8 cellular contexts compared by ENCODE assay signal in genomic region chr3:10945683-10946287, GRCh38. TPM values are rescaled to one million over a fixed set of nuclear protein-coding genes. Genes with fewer than 3 reads are reported as not detected.
DNase-seq lines count a peak whose midpoint lies in the region; ATAC-seq and TF ChIP-seq lines count a peak whose summit lies in the region.

No MANE protein-coding gene starts in this region.

- no peaks in the 10 kb centered on the region for H4K20me1 ChIP-seq in DOHH2 (ENCODE audit: control insufficient read depth, insufficient read depth, low read depth, low read length)

- no peaks in the 10 kb centered on the region for H3K79me2 ChIP-seq in DOHH2 (ENCODE audit: control insufficient read depth, low read length)

- H3K27ac ChIP-seq in DOHH2 (ENCODE audit: low read depth, low read length) (no peak overlapping the region), right atrium auricular region (no peak overlapping the region), sigmoid colon (no peak overlapping the region)

- no peaks in the 10 kb centered on the region for H3K9me2 ChIP-seq in DOHH2 (replicated peaks; ENCODE audit: control insufficient read depth, low read length)

- no peak overlapping the region for H3K4me2 ChIP-seq in DOHH2 (ENCODE audit: low read length)

- CTCF ChIA-PET in HEK293T (lab: Yijun Ruan, JAX), result interaction anchor here (0.8 to 1.7 kb wide), 5 partner anchors 9 to 190 kb away, joined by 3 to 22 read pairs (median 5); no protein-coding TSS in a partner anchor

- DNase-seq in HEK293T (ENCODE audit: extremely low spot score) (peak; percentile 83), SK-MEL-5 (ENCODE audit: low read depth, low spot score) (peak; percentile 71), anterior cingulate cortex (lab: John Stamatoyannopoulos, UW) (peak in 51 of 58 donors; percentile 12 to 90 (median 52)), right atrium auricular region (ENCODE audit: low spot score) (no peak), sigmoid colon (peak; percentile 65)
- DNase-seq in central memory CD4-positive, alpha-beta T cell, result no peak

- H3K4me3 ChIP-seq in DOHH2 (ENCODE audit: low read length) (no peak overlapping the region), right atrium auricular region (no peak overlapping the region), sigmoid colon (no peak overlapping the region)

- TF ChIP-seq EP300 in sigmoid colon (IDR thresholded peaks at IDR 0.05), result no peak

- peaks cover 11% of the 10 kb centered on the region for H3K9me3 ChIP-seq in DOHH2 (ENCODE audit: control insufficient read depth, insufficient read depth, low read length)
- no peaks in the 10 kb centered on the region for H3K9me3 ChIP-seq in right atrium auricular region
- H3K9me3 ChIP-seq in sigmoid colon, result no peaks in the 10 kb centered on the region

- H3K27me3 ChIP-seq in DOHH2 (ENCODE audit: control insufficient read depth, low read length), result no peaks in the 10 kb centered on the region
- H3K27me3 ChIP-seq in right atrium auricular region, result no peaks in the 10 kb centered on the region
- H3K27me3 ChIP-seq in sigmoid colon, result no peaks in the 10 kb centered on the region

- 43 to 50% methylated on average over 8 of the region's 8 CpGs for WGBS in sigmoid colon, 2 donors

- POLR2A ChIA-PET in HEK293T (lab: Yijun Ruan, JAX), result interaction anchor here (1.1 kb wide), 1 partner anchor 114 kb away, joined by 4 read pairs; no protein-coding TSS in a partner anchor

- H3K4me1 ChIP-seq in DOHH2 (ENCODE audit: control insufficient read depth, low read length), result no peaks in the 10 kb centered on the region
- H3K4me1 ChIP-seq in right atrium auricular region, result peaks cover 0 to 8% of the 10 kb centered on the region in 2 donors
- no peaks in the 10 kb centered on the region for H3K4me1 ChIP-seq in sigmoid colon

- H3F3A ChIP-seq in DOHH2 (ENCODE audit: control insufficient read depth, insufficient read depth), result no peaks in the 10 kb centered on the region

- TF ChIP-seq CTCF in DOHH2 (IDR thresholded peaks at IDR 0.05; ENCODE audit: low read depth, low read length, poor library complexity, severe bottlenecking), result peak; percentile 94
- peak; percentile 88 to 95 for TF ChIP-seq CTCF in right atrium auricular region (IDR thresholded peaks at IDR 0.05)
- TF ChIP-seq CTCF in sigmoid colon (IDR thresholded peaks at IDR 0.05), result peak; percentile 55 to 89 (median 76)

- intact Hi-C loops in sigmoid colon (cut with DNase I), result loop anchor here (1.0 to 10.0 kb wide), 2 partner anchors 114 to 389 kb away; no protein-coding TSS in a partner anchor

- H3K36me3 ChIP-seq in DOHH2 (ENCODE audit: control insufficient read depth, low read length), result no peaks in the 10 kb centered on the region
- H3K36me3 ChIP-seq in right atrium auricular region, result no peaks in the 10 kb centered on the region
- no peaks in the 10 kb centered on the region for H3K36me3 ChIP-seq in sigmoid colon

- no peak for TF ChIP-seq POLR2A in sigmoid colon (IDR thresholded peaks at IDR 0.05)

- ATAC-seq in HG02571 (IDR thresholded peaks at IDR 0.05; ENCODE audit: unreplicated experiment), result no peak

- in situ Hi-C loops in SK-MEL-5 (cut with HindIII; ENCODE audit: low pct_unique_long_range_greater_than_20kb, low sequenced_read_pairs), result no loop called here

TF ChIP-seq in HEK293T, 16 proteins besides CTCF, POLR2A, EP300 and RAD21:
- TF ChIP-seq PKNOX1 (IDR thresholded peaks at IDR 0.05) (no peak), ZNF384 (IDR thresholded peaks at IDR 0.05) (no peak), NFRKB (IDR thresholded peaks at IDR 0.05) (no peak), CTBP1 (IDR thresholded peaks at IDR 0.05; ENCODE audit: borderline replicate concordance) (no peak), ELF4 (IDR thresholded peaks at IDR 0.05) (no peak), LEF1 (IDR thresholded peaks at IDR 0.05; ENCODE audit: borderline replicate concordance) (no peak), TARDBP (IDR thresholded peaks at IDR 0.05) (no peak), FOXA1 (IDR thresholded peaks at IDR 0.05) (no peak), FOXK2 (IDR thresholded peaks at IDR 0.05) (no peak), SP1 (IDR thresholded peaks at IDR 0.05) (no peak), ARNT (IDR thresholded peaks at IDR 0.05) (no peak), SUZ12 (IDR thresholded peaks at IDR 0.05) (no peak), L3MBTL2 (conservative IDR thresholded peaks at IDR 0.05) (no peak), FOXM1 (IDR thresholded peaks at IDR 0.05; ENCODE audit: borderline replicate concordance) (no peak), BHLHE40 (IDR thresholded peaks at IDR 0.05; ENCODE audit: borderline replicate concordance) (no peak), HDGF (IDR thresholded peaks at IDR 0.05; ENCODE audit: borderline replicate concordance) (no peak)

RNA-seq across cellular contexts. Expression of gene SLC6A1, which starts 46.8 kb away (rescaled TPM):
- total RNA-seq in SK-MEL-5 (2014; rRNA removed; shearing (Covaris generic)), result not detected in 2 replicates
- polyA plus RNA-seq in SK-MEL-5 (2015; cell fraction: cytosol; rRNA removed), result 0.11 and 0.15 TPM in 2 replicates
- polyA plus RNA-seq in SK-MEL-5 (2015; cell fraction: nucleus; rRNA removed), result 0.54 TPM in 1 of 2 replicates, not detected in the other
- total RNA-seq in right atrium auricular region (1 to 10 TPM; 1.3 to 4.1 TPM), sigmoid colon (1 to 10 TPM in 1 of 4 donors, under 1 TPM in 3; 0.16 to 1.4 (median 0.32) TPM)
- polyA plus RNA-seq in sigmoid colon, result under 1 TPM in 2 of 3 donors, not detected in 1; under 0.01 to 0.31 TPM

Comparison
In these comparisons a context has a peak if more than half of its experiments do, and no peak if none do; other contexts are left out.
1. DNase-seq: peak in HEK293T (single experiment), SK-MEL-5 (single experiment), anterior cingulate cortex (51 of 58) and sigmoid colon (single experiment); none in right atrium auricular region (single experiment) and central memory CD4-positive, alpha-beta T cell (single experiment).
2. Peak in every context shown above with its lines, with median percentiles within 50 percentile points of each other: CTCF ChIP-seq.